ENCODE assay signal across 1 cellular context in genomic region chr17:17839792-17840707, GRCh38.
TF ChIP-seq lines count a peak whose summit lies in the region.

No MANE protein-coding gene starts in this region.

TF ChIP-seq in K562, 482 proteins besides CTCF, POLR2A, EP300 and RAD21 (continued from another document and continues in another):
- TF ChIP-seq, protein P1, sequence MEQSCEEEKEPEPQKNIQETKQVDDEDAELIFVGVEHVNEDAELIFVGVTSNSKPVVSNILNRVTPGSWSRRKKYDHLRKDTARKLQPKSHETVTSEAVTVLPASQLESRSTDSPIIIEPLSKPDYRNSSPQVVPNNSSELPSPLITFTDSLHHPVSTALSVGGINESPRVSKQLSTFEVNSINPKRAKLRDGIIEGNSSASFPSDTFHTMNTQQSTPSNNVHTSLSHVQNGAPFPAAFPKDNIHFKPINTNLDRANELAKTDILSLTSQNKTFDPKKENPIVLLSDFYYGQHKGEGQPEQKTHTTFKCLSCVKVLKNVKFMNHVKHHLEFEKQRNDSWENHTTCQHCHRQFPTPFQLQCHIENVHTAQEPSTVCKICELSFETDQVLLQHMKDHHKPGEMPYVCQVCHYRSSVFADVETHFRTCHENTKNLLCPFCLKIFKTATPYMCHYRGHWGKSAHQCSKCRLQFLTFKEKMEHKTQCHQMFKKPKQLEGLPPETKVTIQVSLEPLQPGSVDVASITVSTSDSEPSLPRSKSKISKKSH (CRISPR knock-in tag; IDR thresholded peaks at IDR 0.05) = no peak
- TF ChIP-seq NFIX (CRISPR knock-in tag; IDR thresholded peaks at IDR 0.05; ENCODE audit: low read depth) (no peak), TOE1 (IDR thresholded peaks at IDR 0.05; ENCODE audit: borderline replicate concordance) (no peak; the same call in 1 of the 2 replicates), TOE1 (CRISPR knock-in tag; IDR thresholded peaks at IDR 0.05; ENCODE audit: borderline replicate concordance, low read depth) (no peak), ZNF764 (CRISPR knock-in tag; IDR thresholded peaks at IDR 0.05; ENCODE audit: low read depth) (peak; percentile 40; the same call in 1 of the 2 replicates), ATF7 (IDR thresholded peaks at IDR 0.05) (peak; percentile 70), MCM2 (IDR thresholded peaks at IDR 0.05; ENCODE audit: low read depth) (no peak), ZNF12 (CRISPR knock-in tag; IDR thresholded peaks at IDR 0.05) (no peak), CBFA2T2 (conservative IDR thresholded peaks at IDR 0.05) (peak; percentile 47), TBP (optimal IDR thresholded peaks at IDR 0.05; ENCODE audit: low read depth, low read length) (peak; percentile 77), MYNN (IDR thresholded peaks at IDR 0.05) (0 out of 2 replicates have a peak, but pooled peaks have one; percentile 52), MYNN (CRISPR knock-in tag; IDR thresholded peaks at IDR 0.05) (no peak), XRCC4 (IDR thresholded peaks at IDR 0.05; ENCODE audit: extremely low read depth, insufficient read depth, insufficient read length) (no peak), ZC3H8 (IDR thresholded peaks at IDR 0.05) (no peak), SREBF1 (IDR thresholded peaks at IDR 0.05; ENCODE audit: borderline replicate concordance, low read depth, low read length) (peak; percentile 99), SMAD3 (CRISPR knock-in tag; conservative IDR thresholded peaks at IDR 0.05) (0 out of 2 replicates have a peak, but pooled peaks have one; percentile 67), KAT2B (IDR thresholded peaks at IDR 0.05; ENCODE audit: low read depth, low read length) (no peak), SAFB2 (IDR thresholded peaks at IDR 0.05; ENCODE audit: borderline replicate concordance, low read depth, low read length, severe bottlenecking) (no peak), SMARCB1 (IDR thresholded peaks at IDR 0.05; ENCODE audit: insufficient read length, low read depth) (no peak), PTRF (tag; IDR thresholded peaks at IDR 0.05) (no peak), RBM34 (IDR thresholded peaks at IDR 0.05; ENCODE audit: borderline replicate concordance, insufficient read depth, low read length) (no peak), DIDO1 (tag; IDR thresholded peaks at IDR 0.05; ENCODE audit: low read depth) (no peak), PCBP2 (IDR thresholded peaks at IDR 0.05; ENCODE audit: low read depth, low read length, poor library complexity, severe bottlenecking) (no peak), WHSC1 (IDR thresholded peaks at IDR 0.05; ENCODE audit: low read length) (no peak), ZNF830 (CRISPR knock-in tag; IDR thresholded peaks at IDR 0.05) (no peak), THRB (CRISPR knock-in tag; conservative IDR thresholded peaks at IDR 0.05) (no peak), DPF2 (IDR thresholded peaks at IDR 0.05) (no peak), PBX2 (CRISPR knock-in tag; IDR thresholded peaks at IDR 0.05; ENCODE audit: low read depth) (no peak), PBX2 (tag; conservative IDR thresholded peaks at IDR 0.05; ENCODE audit: low read depth) (no peak), ZNF639 (CRISPR knock-in tag; conservative IDR thresholded peaks at IDR 0.05 in 1 of 2, IDR thresholded peaks at IDR 0.05 in 1 of 2) (peak in 1 of 2 experiments; percentile 79; a peak in 1 of 4 replicates), HEY1 (CRISPR knock-in tag; IDR thresholded peaks at IDR 0.05; ENCODE audit: borderline replicate concordance) (no peak), ZNF780A (CRISPR knock-in tag; IDR thresholded peaks at IDR 0.05) (no peak), GATAD2B (IDR thresholded peaks at IDR 0.05; ENCODE audit: borderline replicate concordance) (no peak; the same call in 1 of the 2 replicates), ZNF174 (CRISPR knock-in tag; IDR thresholded peaks at IDR 0.05) (no peak), SNAPC5 (CRISPR knock-in tag; IDR thresholded peaks at IDR 0.05) (no peak), STAT5B (CRISPR knock-in tag; IDR thresholded peaks at IDR 0.05) (no peak), TAF7 (tag; IDR thresholded peaks at IDR 0.05) (no peak; the same call in 1 of the 2 replicates), NEUROD1 (IDR thresholded peaks at IDR 0.05; ENCODE audit: borderline replicate concordance, low read depth, low read length, partially characterized antibody) (peak; percentile 63), FOXJ3 (CRISPR knock-in tag; IDR thresholded peaks at IDR 0.05) (no peak), ZNF644 (tag; IDR thresholded peaks at IDR 0.05; ENCODE audit: low read depth) (peak; percentile 43; the same call in 1 of the 2 replicates)
- TF ChIP-seq, protein P2, sequence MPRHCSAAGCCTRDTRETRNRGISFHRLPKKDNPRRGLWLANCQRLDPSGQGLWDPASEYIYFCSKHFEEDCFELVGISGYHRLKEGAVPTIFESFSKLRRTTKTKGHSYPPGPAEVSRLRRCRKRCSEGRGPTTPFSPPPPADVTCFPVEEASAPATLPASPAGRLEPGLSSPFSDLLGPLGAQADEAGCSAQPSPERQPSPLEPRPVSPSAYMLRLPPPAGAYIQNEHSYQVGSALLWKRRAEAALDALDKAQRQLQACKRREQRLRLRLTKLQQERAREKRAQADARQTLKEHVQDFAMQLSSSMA (CRISPR knock-in tag; IDR thresholded peaks at IDR 0.05) = no peak
- TF ChIP-seq, protein P3, sequence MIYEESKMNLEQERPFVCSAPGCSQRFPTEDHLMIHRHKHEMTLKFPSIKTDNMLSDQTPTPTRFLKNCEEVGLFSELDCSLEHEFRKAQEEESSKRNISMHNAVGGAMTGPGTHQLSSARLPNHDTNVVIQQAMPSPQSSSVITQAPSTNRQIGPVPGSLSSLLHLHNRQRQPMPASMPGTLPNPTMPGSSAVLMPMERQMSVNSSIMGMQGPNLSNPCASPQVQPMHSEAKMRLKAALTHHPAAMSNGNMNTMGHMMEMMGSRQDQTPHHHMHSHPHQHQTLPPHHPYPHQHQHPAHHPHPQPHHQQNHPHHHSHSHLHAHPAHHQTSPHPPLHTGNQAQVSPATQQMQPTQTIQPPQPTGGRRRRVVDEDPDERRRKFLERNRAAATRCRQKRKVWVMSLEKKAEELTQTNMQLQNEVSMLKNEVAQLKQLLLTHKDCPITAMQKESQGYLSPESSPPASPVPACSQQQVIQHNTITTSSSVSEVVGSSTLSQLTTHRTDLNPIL (CRISPR knock-in tag; IDR thresholded peaks at IDR 0.05) = no peak
- TF ChIP-seq, protein P4, sequence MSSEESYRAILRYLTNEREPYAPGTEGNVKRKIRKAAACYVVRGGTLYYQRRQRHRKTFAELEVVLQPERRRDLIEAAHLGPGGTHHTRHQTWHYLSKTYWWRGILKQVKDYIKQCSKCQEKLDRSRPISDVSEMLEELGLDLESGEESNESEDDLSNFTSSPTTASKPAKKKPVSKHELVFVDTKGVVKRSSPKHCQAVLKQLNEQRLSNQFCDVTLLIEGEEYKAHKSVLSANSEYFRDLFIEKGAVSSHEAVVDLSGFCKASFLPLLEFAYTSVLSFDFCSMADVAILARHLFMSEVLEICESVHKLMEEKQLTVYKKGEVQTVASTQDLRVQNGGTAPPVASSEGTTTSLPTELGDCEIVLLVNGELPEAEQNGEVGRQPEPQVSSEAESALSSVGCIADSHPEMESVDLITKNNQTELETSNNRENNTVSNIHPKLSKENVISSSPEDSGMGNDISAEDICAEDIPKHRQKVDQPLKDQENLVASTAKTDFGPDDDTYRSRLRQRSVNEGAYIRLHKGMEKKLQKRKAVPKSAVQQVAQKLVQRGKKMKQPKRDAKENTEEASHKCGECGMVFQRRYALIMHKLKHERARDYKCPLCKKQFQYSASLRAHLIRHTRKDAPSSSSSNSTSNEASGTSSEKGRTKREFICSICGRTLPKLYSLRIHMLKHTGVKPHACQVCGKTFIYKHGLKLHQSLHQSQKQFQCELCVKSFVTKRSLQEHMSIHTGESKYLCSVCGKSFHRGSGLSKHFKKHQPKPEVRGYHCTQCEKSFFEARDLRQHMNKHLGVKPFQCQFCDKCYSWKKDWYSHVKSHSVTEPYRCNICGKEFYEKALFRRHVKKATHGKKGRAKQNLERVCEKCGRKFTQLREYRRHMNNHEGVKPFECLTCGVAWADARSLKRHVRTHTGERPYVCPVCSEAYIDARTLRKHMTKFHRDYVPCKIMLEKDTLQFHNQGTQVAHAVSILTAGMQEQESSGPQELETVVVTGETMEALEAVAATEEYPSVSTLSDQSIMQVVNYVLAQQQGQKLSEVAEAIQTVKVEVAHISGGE (CRISPR knock-in tag; IDR thresholded peaks at IDR 0.05) = peak in 2 of 3 experiments; percentile 25 to 58; a peak in 2 of 6 replicates
- TF ChIP-seq, protein P5, sequence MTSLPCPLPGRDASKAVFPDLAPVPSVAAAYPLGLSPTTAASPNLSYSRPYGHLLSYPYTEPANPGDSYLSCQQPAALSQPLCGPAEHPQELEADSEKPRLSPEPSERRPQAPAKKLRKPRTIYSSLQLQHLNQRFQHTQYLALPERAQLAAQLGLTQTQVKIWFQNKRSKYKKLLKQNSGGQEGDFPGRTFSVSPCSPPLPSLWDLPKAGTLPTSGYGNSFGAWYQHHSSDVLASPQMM (CRISPR knock-in tag; IDR thresholded peaks at IDR 0.05) = no peak
- TF ChIP-seq, protein P6, sequence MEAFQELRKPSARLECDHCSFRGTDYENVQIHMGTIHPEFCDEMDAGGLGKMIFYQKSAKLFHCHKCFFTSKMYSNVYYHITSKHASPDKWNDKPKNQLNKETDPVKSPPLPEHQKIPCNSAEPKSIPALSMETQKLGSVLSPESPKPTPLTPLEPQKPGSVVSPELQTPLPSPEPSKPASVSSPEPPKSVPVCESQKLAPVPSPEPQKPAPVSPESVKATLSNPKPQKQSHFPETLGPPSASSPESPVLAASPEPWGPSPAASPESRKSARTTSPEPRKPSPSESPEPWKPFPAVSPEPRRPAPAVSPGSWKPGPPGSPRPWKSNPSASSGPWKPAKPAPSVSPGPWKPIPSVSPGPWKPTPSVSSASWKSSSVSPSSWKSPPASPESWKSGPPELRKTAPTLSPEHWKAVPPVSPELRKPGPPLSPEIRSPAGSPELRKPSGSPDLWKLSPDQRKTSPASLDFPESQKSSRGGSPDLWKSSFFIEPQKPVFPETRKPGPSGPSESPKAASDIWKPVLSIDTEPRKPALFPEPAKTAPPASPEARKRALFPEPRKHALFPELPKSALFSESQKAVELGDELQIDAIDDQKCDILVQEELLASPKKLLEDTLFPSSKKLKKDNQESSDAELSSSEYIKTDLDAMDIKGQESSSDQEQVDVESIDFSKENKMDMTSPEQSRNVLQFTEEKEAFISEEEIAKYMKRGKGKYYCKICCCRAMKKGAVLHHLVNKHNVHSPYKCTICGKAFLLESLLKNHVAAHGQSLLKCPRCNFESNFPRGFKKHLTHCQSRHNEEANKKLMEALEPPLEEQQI (IDR thresholded peaks at IDR 0.05) = no peak
- TF ChIP-seq, protein P7, sequence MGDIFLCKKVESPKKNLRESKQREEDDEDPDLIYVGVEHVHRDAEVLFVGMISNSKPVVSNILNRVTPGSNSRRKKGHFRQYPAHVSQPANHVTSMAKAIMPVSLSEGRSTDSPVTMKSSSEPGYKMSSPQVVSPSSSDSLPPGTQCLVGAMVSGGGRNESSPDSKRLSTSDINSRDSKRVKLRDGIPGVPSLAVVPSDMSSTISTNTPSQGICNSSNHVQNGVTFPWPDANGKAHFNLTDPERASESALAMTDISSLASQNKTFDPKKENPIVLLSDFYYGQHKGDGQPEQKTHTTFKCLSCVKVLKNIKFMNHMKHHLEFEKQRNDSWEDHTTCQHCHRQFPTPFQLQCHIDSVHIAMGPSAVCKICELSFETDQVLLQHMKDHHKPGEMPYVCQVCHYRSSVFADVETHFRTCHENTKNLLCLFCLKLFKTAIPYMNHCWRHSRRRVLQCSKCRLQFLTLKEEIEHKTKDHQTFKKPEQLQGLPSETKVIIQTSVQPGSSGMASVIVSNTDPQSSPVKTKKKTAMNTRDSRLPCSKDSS (IDR thresholded peaks at IDR 0.05; ENCODE audit: low read depth, partially characterized antibody) = no peak
